In the genomic region with DNA sequence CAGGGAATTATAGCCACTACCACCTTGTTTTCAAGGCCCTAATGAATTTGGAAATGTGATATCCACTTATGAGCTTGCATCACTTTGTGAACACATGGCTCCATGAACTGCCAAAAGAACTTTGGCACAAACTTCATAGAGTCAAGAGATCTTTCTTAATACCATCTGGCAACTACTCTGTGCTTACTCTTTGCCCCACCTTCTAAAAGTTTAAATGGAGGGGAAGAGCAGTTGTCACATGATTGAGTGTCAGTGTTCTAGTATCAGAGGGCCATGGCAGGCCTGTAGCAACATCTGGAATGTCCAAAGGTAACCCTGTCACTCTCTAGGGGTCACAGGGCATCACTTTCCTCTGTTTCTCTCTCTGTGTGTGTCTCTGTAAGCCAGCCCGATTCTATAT, we compare ENCODE assay signal across 16 cellular contexts. TPM values are rescaled to one million over a fixed set of nuclear protein-coding genes. Genes with fewer than 3 reads are reported as not detected.
DNase-seq lines count a peak whose midpoint lies in the region; ATAC-seq and TF ChIP-seq lines count a peak whose summit lies in the region.
"Had no signal": no experiment of that assay in that cellular context is flagged by ENCODE, and none has a peak within 500 bp of the region (broad histone marks: within the 10 kb centered on the region; RNA-seq: fewer than 3 reads in every experiment).

No MANE protein-coding gene starts in this region.

- intact Hi-C loops in stomach (cut with DNase I; ENCODE audit: low total_unique reads): no loop called here

- no peak for TF ChIP-seq EP300 in stomach (IDR thresholded peaks at IDR 0.05)

- ATAC-seq in left lobe of liver: peak; percentile 72

- peaks cover 0 to 13% (median 5%) of the 10 kb centered on the region in 4 donors for H3K9me3 ChIP-seq in stomach
- H3K9me3 ChIP-seq: HAP-1 had no signal

- H3K27me3 ChIP-seq in stomach: no peaks in the 10 kb centered on the region
- H3K27me3 ChIP-seq: hepatocyte had no signal

- TF ChIP-seq POLR2A in stomach (IDR thresholded peaks at IDR 0.05): no peak

- no peak for TF ChIP-seq CTCF in cardiac fibroblast (IDR thresholded peaks at IDR 0.05; ENCODE audit: low read depth, low read length)
- no peak for TF ChIP-seq CTCF in stomach (IDR thresholded peaks at IDR 0.05)

- peak overlapping the region in 4 of 5 donors; percentile 54 to 79 (median 74) for H3K27ac ChIP-seq in stomach
- H3K27ac ChIP-seq: hepatocyte had no signal

- whole genome bisulfite sequencing in stomach, 5 donors: 80 to 97% (median 93%) methylated on average over 1 of the region's 1 CpG

- H3K4me3 ChIP-seq in cardiac fibroblast (replicated peaks in 1 of 2; ENCODE audit: low read depth in 2 of 2, low read length in 2 of 2) (no peak overlapping the region), stomach (no peak overlapping the region)
- H3K4me3 ChIP-seq: HAP-1, hepatocyte had no signal

- DNase-seq in DMS 273 (lab: John Stamatoyannopoulos, UW; ENCODE audit: unreplicated experiment) (peak; percentile 94), cardiac fibroblast (ENCODE audit: low read depth in 2 of 2) (peak; percentile 70 to 92), left lobe of liver (ENCODE audit: low spot score) (peak; percentile 79), stomach (no peak), UCSD-AML1 (lab: John Stamatoyannopoulos, UW; ENCODE audit: unreplicated experiment) (no peak), NK-92 (lab: John Stamatoyannopoulos, UW; ENCODE audit: unreplicated experiment) (no peak)
- DNase-seq in stimulated activated CD4-positive, alpha-beta T cell treated with anti-CD3 and anti-CD28 coated beads, Interleukin-1b, Interleukin-23, amount 100 ng/mL, for 48 hours: no peak
- no peak for DNase-seq in stimulated activated CD4-positive, alpha-beta T cell treated with anti-CD3 and anti-CD28 coated beads, Interleukin-4, amount 100 ng/mL, for 1 hour
- DNase-seq: NCI-H1092 treated with DMSO at 0.1 percent for 48 hours, NCI-H526 treated with DMSO at 0.1 percent for 48 hours, SHP77 treated with DMSO at 0.1 percent for 48 hours had no signal

- no peaks in the 10 kb centered on the region for H3K36me3 ChIP-seq in stomach
- H3K36me3 ChIP-seq: HAP-1 had no signal

- H3K4me1 ChIP-seq in stomach: peaks cover 7 to 34% (median 17%) of the 10 kb centered on the region in 4 donors
- H3K4me1 ChIP-seq: HAP-1 had no signal

RNA-seq across cellular contexts. Expression of a gene that starts 2.6 kb away (rescaled TPM):
- total RNA-seq in left lobe of liver (4,370 TPM), stomach (100 to 1,000 TPM in 4 of 5 donors, 10 to 100 TPM in 1; 52.0 to 228 (median 183) TPM)
- 100 to 1,000 TPM in 2 of 3 donors, 10 to 100 TPM in 1; 69.3 to 490 (median 198) TPM for polyA plus RNA-seq in stomach
- total RNA-seq: Daoy, HT-29, pulmonary artery endothelial cell had no signal

RNA-seq across cellular contexts. Expression of a gene that starts 28.8 kb away (rescaled TPM):
- total RNA-seq in left lobe of liver: 522 TPM
- total RNA-seq in stomach: 100 to 1,000 TPM in 2 of 5 donors, 10 to 100 TPM in 2, not detected in 1; 58.5 to 427 (median 233) TPM
- 100 to 1,000 TPM in 1 of 3 donors, 10 to 100 TPM in 2; 29.9 to 150 (median 61.3) TPM for polyA plus RNA-seq in stomach
- total RNA-seq: Daoy, pulmonary artery endothelial cell had no signal

RNA-seq across cellular contexts. Expression of a gene that starts 33.0 kb away (rescaled TPM):
- total RNA-seq in left lobe of liver (355 TPM), stomach (not detected)
- not detected for polyA plus RNA-seq in stomach
- total RNA-seq: Daoy, HT-29, pulmonary artery endothelial cell had no signal

Comparison
In these comparisons a context has a peak if more than half of its experiments do, and no peak if none do; other contexts are left out.
1. DNase-seq: peak in DMS 273 (single experiment), cardiac fibroblast (2 of 2) and left lobe of liver (single experiment); none in stomach (single experiment), stimulated activated CD4-positive, alpha-beta T cell treated with anti-CD3 and anti-CD28 coated beads, Interleukin-1b, Interleukin-23, amount 100 ng/mL, for 48 hours (single experiment), UCSD-AML1 (single experiment), NK-92 (single experiment) and stimulated activated CD4-positive, alpha-beta T cell treated with anti-CD3 and anti-CD28 coated beads, Interleukin-4, amount 100 ng/mL, for 1 hour (single experiment).
2. RNA of a gene that starts 2.6 kb away (total RNA-seq): 4,370 TPM in left lobe of liver (single experiment); 52.0 to 228 TPM in stomach; every median in the first group is over 10 times any median in the second.
3. RNA of a gene that starts 33.0 kb away (total RNA-seq): 355 TPM in left lobe of liver (single experiment); not detected in stomach; every median in the first group is over 100 times any median in the second.